Comparison of ENCODE assay signal across 1 cellular context in the genomic region with DNA sequence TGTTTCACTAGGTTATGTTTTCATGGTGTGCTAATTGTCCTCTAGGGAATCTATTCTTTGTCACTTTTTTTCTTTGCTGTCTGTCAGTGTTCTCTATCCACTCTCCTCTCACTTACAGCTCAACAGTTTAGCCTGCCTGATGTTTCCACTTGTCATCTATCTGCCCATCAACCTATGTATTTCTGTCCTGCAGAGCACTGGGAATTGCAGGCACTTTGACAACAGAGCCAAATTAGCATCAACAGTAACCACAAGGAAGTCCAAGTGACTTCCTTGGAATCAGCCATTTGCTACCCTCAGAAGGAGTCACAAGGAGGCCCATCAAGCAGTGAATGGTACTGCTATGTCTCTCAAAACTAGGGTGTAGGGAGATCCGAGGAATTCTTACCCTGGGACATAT.
TF ChIP-seq lines count a peak whose summit lies in the region.

No MANE protein-coding gene starts in this region.

TF ChIP-seq in SK-N-SH treated with all-trans-retinoic acid at 6 μM for 48 hours, 23 proteins besides CTCF, POLR2A, EP300 and RAD21 (continued from another document):
- TF ChIP-seq, protein P1, sequence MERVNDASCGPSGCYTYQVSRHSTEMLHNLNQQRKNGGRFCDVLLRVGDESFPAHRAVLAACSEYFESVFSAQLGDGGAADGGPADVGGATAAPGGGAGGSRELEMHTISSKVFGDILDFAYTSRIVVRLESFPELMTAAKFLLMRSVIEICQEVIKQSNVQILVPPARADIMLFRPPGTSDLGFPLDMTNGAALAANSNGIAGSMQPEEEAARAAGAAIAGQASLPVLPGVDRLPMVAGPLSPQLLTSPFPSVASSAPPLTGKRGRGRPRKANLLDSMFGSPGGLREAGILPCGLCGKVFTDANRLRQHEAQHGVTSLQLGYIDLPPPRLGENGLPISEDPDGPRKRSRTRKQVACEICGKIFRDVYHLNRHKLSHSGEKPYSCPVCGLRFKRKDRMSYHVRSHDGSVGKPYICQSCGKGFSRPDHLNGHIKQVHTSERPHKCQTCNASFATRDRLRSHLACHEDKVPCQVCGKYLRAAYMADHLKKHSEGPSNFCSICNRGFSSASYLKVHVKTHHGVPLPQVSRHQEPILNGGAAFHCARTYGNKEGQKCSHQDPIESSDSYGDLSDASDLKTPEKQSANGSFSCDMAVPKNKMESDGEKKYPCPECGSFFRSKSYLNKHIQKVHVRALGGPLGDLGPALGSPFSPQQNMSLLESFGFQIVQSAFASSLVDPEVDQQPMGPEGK (CRISPR knock-in tag; IDR thresholded peaks at IDR 0.05; ENCODE audit: borderline replicate concordance), result no peak
